ENCODE assay signal across 8 cellular contexts in genomic region chr16:2429037-2429770, GRCh38. TPM values are rescaled to one million over a fixed set of nuclear protein-coding genes. Genes with fewer than 3 reads are reported as not detected.
DNase-seq lines count a peak whose midpoint lies in the region; ATAC-seq and TF ChIP-seq lines count a peak whose summit lies in the region.

TSS of gene CCNF (plus strand) at chr16:2429447. CDS start at chr16:2429482, 35 bp downstream.

- H3K4me3 ChIP-seq in PC-9 (peak within 1 kb of the TSS; percentile 99), esophagus muscularis mucosa (peak within 1 kb of the TSS; percentile 64 to 96 (median 74)), muscle layer of duodenum (ENCODE audit: low read depth in 1 of 2, low read length in 2 of 2) (peak within 1 kb of the TSS; percentile 64 to 86)

- no peaks in the 10 kb centered on the region for H3K27me3 ChIP-seq in PC-9 (ENCODE audit: insufficient read depth, low read depth)
- H3K27me3 ChIP-seq in esophagus muscularis mucosa, result no peaks in the 10 kb centered on the region
- H3K27me3 ChIP-seq in muscle layer of duodenum (ENCODE audit: low read depth, low read length), result no peaks in the 10 kb centered on the region

- H3K27ac ChIP-seq in PC-9 (no peak within 1 kb of the TSS), esophagus muscularis mucosa (replicated peaks in 1 of 4) (peak within 1 kb of the TSS; percentile 72 to 88 (median 78)), muscle layer of duodenum (ENCODE audit: low read length) (no peak within 1 kb of the TSS)

- no peaks in the 10 kb centered on the region; the same call in 1 of the 2 replicates for H3K36me3 ChIP-seq in PC-9 (ENCODE audit: low read depth)
- H3K36me3 ChIP-seq in esophagus muscularis mucosa, result peaks cover 0 to 11% (median 10%) of the 10 kb centered on the region in 4 donors
- no peaks in the 10 kb centered on the region for H3K36me3 ChIP-seq in muscle layer of duodenum (ENCODE audit: control insufficient read depth in 1 of 2, insufficient read depth in 2 of 2, low read length in 2 of 2)

- DNase-seq in DMS53 treated with DMSO at 0.1 percent for 48 hours (lab: John Stamatoyannopoulos, UW; ENCODE audit: unreplicated experiment) (peak; percentile 60), KBM-7 (peak; percentile 96), PC-9 (peak; percentile 80 to 98), esophagus muscularis mucosa (ENCODE audit: extremely low spot score) (peak; percentile 99)
- DNase-seq in activated T-cell treated with anti-CD3 and anti-CD28 coated beads, Interleukin-2, amount 50 U/mL, for 48 hours, result peak; percentile 98 to 99
- DNase-seq in stimulated activated CD8-positive, alpha-beta memory T cell treated with anti-CD3 and anti-CD28 coated beads, Interleukin-7, amount 100 ng/mL, for 24 hours (ENCODE audit: low read depth), result peak; percentile 95

- peak within 1 kb of the TSS; percentile 91 for H2AFZ ChIP-seq in PC-9

- BruUV-seq in PC-9 (replicated peaks; lab: Mats Ljungman, UMichigan), result no TSS peak

- in situ Hi-C loops in KBM-7 (cut with MboI; ENCODE audit: low pct_unique_long_range_greater_than_20kb, low sequenced_read_pairs), result no loop called here

- CTCF ChIA-PET in PC-9 (lab: Charles Lee), result interaction anchor here (0.6 to 0.9 kb wide), 3 partner anchors 29 to 288 kb away, joined by 3 read pairs; no protein-coding TSS in a partner anchor

- peaks cover 40% of the 10 kb centered on the region for H3K79me2 ChIP-seq in PC-9 (ENCODE audit: low read depth)

- no peaks in the 10 kb centered on the region; the same call in 1 of the 2 replicates for H4K20me1 ChIP-seq in PC-9 (ENCODE audit: insufficient read depth)

- peaks cover 40% of the 10 kb centered on the region for H3K4me1 ChIP-seq in PC-9 (replicated peaks; ENCODE audit: insufficient read depth)
- H3K4me1 ChIP-seq in esophagus muscularis mucosa, result peaks cover 15 to 21% (median 19%) of the 10 kb centered on the region in 4 donors
- peaks cover 4 to 10% of the 10 kb centered on the region in 2 donors for H3K4me1 ChIP-seq in muscle layer of duodenum (ENCODE audit: control insufficient read depth in 1 of 2, insufficient read depth in 2 of 2, low read length in 2 of 2)

- H3K9me3 ChIP-seq in PC-9 (ENCODE audit: insufficient read depth, low read depth) (no peaks in the 10 kb centered on the region), esophagus muscularis mucosa (no peaks in the 10 kb centered on the region), muscle layer of duodenum (ENCODE audit: control insufficient read depth in 1 of 2, low read length in 2 of 2) (no peaks in the 10 kb centered on the region)

- peak; percentile 71 for ATAC-seq in GM21717 (IDR thresholded peaks at IDR 0.05; ENCODE audit: unreplicated experiment)

- H3F3A ChIP-seq in PC-9 (ENCODE audit: insufficient read depth, low read depth), result peaks cover 20% of the 10 kb centered on the region; the same call in 1 of the 2 replicates

- peak; percentile 47 for TF ChIP-seq POLR2A in esophagus muscularis mucosa (IDR thresholded peaks at IDR 0.05; ENCODE audit: low read depth)

- H3K4me2 ChIP-seq in PC-9, result peak within 1 kb of the TSS; percentile 87

- TF ChIP-seq CTCF in PC-9 (conservative IDR thresholded peaks at IDR 0.05), result no peak
- peak in 1 of 3 experiments; percentile 50 for TF ChIP-seq CTCF in esophagus muscularis mucosa (IDR thresholded peaks at IDR 0.05)

- TF ChIP-seq EP300 in esophagus muscularis mucosa (IDR thresholded peaks at IDR 0.05), result no peak

- H3K9me2 ChIP-seq in PC-9 (ENCODE audit: insufficient read depth), result no peaks in the 10 kb centered on the region

- intact Hi-C loops in PC-9 (cut with micrococcal nuclease; ENCODE audit: unreplicated experiment) (loop anchor here (2.0 to 5.0 kb wide), 3 partner anchors 73 to 160 kb away; partner anchors contain the start of genes ABCA3 and RNPS1), esophagus muscularis mucosa (cut with DNase I) (loop anchor here (5.0 kb wide), 1 partner anchor 73 kb away; no protein-coding TSS in a partner anchor)

- POLR2A ChIA-PET in PC-9 (lab: Charles Lee; ENCODE audit: unreplicated experiment), result interaction anchor here (0.6 kb wide), 1 partner anchor 177 kb away, joined by 3 read pairs; no protein-coding TSS in a partner anchor

- WGBS in esophagus muscularis mucosa, result 0% methylated on average over 27 of the region's 102 CpGs

RNA-seq across cellular contexts. Expression of gene CCNF, which starts in this region (rescaled TPM):
- total RNA-seq in PC-9 (2021), result 53.4 and 69.0 TPM in 2 replicates
- 1 to 10 TPM in 3 of 4 donors, under 1 TPM in 1; 0.83 to 2.5 (median 1.5) TPM for total RNA-seq in esophagus muscularis mucosa

Comparison
In these comparisons a context has a peak if more than half of its experiments do, and no peak if none do; other contexts are left out.
1. RNA of gene CCNF (total RNA-seq): 53.4 to 69.0 TPM in PC-9; 0.83 to 2.5 TPM in esophagus muscularis mucosa; every median in the first group is over 10 times any median in the second.
2. H3K27ac ChIP-seq: peak in esophagus muscularis mucosa (4 of 4); none in PC-9 (single experiment) and muscle layer of duodenum (single experiment).
3. Peak in every context shown above with its lines, with median percentiles within 50 percentile points of each other: DNase-seq and H3K4me3 ChIP-seq.